ENCODE assay signal across 1 cellular context in genomic region chr1:242391896-242392295, GRCh38.
TF ChIP-seq lines count a peak whose summit lies in the region.

No MANE protein-coding gene starts in this region.

TF ChIP-seq in HEK293, 187 proteins besides CTCF, POLR2A, EP300 and RAD21 (continued from another document):
- TF ChIP-seq PRDM6 (tag by site-specific recombination; IDR thresholded peaks at IDR 0.05): no peak
